8 cellular contexts compared by ENCODE assay signal in the genomic region with DNA sequence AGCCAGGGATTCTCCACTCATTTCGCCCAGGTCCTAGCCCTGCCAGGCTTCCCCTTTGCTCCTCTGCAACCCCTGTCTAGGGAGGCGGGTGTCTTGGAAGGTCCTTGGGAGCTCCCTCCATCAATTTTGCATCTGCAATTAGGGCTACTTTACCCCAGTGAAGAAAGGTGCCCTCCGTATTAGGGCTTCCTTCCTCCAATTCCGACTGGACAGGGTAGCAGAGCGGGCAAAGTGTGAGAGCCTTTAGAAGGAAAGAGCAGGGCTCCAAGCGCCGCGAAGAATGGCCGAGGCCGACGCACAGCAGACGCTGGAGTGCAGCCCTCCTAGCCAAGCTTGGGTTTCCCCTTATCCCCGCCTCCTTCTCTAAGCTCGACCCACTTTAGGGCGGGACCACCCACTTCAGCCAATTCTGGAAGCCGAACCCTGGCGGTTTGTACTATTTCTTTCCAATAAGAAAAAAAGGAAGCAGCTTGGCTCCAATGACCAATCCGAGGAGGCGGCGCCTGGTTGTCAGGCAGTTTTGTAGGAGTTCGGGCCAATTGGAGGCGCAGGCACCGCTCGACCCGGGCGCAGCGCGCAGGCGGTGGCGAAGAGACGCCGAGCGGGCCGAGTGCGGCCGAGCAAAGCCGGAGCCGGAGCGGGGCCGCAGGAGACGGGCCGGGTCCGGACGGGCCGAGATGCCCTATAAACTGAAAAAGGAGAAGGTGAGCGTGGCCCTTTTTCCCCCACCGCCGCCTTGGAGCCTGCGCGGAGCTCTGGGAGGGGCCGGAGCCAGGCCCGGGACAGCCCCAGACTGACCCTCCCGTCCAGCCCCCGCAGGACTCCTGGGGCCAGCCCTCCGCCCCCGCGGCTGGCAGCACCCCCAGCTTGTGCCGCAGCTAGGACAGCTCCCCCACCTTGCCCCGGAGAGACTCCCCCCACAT. TPM values are rescaled to one million over a fixed set of nuclear protein-coding genes. Genes with fewer than 3 reads are reported as not detected.
DNase-seq lines count a peak whose midpoint lies in the region; ATAC-seq and TF ChIP-seq lines count a peak whose summit lies in the region.

A gene (plus strand): TSS at position 570 of the 923 bp plus-strand sequence. CDS start 108 bp downstream, at position 678.

- H3K4me3 ChIP-seq in OCI-LY3 (ENCODE audit: low read length) = peak within 1 kb of the TSS; percentile 90

- H3K36me3 ChIP-seq in OCI-LY3 (replicated peaks; ENCODE audit: low read depth, low read length) = peaks cover 18% of the 10 kb centered on the region

- H3K4me1 Mint-ChIP-seq in endothelial cell (ENCODE audit: unreplicated experiment) (peaks cover 42% of the 10 kb centered on the region), mesothelial cell of epicardium (peaks cover 34% of the 10 kb centered on the region)

- H2AFZ ChIP-seq in OCI-LY3 (ENCODE audit: low read depth, low read length) = peak within 1 kb of the TSS; percentile 90

- H3K9ac ChIP-seq in OCI-LY3 (ENCODE audit: low read length) = peak within 1 kb of the TSS; percentile 93

- H3K27me3 Mint-ChIP-seq in endothelial cell (ENCODE audit: unreplicated experiment) = peaks cover 11% of the 10 kb centered on the region
- H3K27me3 Mint-ChIP-seq in mesothelial cell of epicardium (ENCODE audit: low read depth) = no peaks in the 10 kb centered on the region

- peaks cover 16% of the 10 kb centered on the region for H3K4me1 ChIP-seq in OCI-LY3 (ENCODE audit: low read length)

- H3K27ac ChIP-seq in OCI-LY3 (ENCODE audit: low read length) = peak within 1 kb of the TSS; percentile 40

- H3K4me2 ChIP-seq in OCI-LY3 (ENCODE audit: low read length) = peak within 1 kb of the TSS; percentile 97

- peak; percentile 90 for ATAC-seq in GM21515 (IDR thresholded peaks at IDR 0.05; ENCODE audit: unreplicated experiment)

- H3K79me2 ChIP-seq in OCI-LY3 (ENCODE audit: low read length) = peaks cover 23% of the 10 kb centered on the region

- H3K4me3 Mint-ChIP-seq in endothelial cell (ENCODE audit: unreplicated experiment) (peak within 1 kb of the TSS; percentile 91), mesothelial cell of epicardium (peak within 1 kb of the TSS; percentile 84)

- no peaks in the 10 kb centered on the region for H3K27me3 ChIP-seq in OCI-LY3 (ENCODE audit: low read depth, low read length)

- H4K20me1 ChIP-seq in OCI-LY3 (ENCODE audit: insufficient read depth, low read length) = 0 out of 2 replicates have a peak, but pooled peaks cover 4% of the 10 kb centered on the region

- peak; percentile 96 for DNase-seq in D341Med (ENCODE audit: low spot score)
- DNase-seq in HuH-7 (ENCODE audit: low spot score) = peak; percentile 92
- DNase-seq in activated CD8-positive, alpha-beta memory T cell treated with anti-CD3 and anti-CD28 coated beads, Interleukin-2, amount 50 U/mL, for 48 hours = peak; percentile 93
- peak; percentile 93 for DNase-seq in endothelial cell (ENCODE audit: low spot score)
- peak; percentile 93 to 96 for DNase-seq in mesothelial cell of epicardium (ENCODE audit: low spot score in 2 of 2, unreplicated experiment in 2 of 2)
- DNase-seq in stimulated activated CD8-positive, alpha-beta memory T cell treated with anti-CD3 and anti-CD28 coated beads, Interleukin-15, amount 100 ng/mL, for 48 hours (ENCODE audit: low read depth in 2 of 2) = peak; percentile 94 to 95

- no peaks in the 10 kb centered on the region for H3K9me3 ChIP-seq in OCI-LY3 (ENCODE audit: insufficient read depth, low read length)

- H3K9me3 Mint-ChIP-seq in endothelial cell (ENCODE audit: unreplicated experiment) = no peaks in the 10 kb centered on the region
- H3K9me3 Mint-ChIP-seq in mesothelial cell of epicardium = no peaks in the 10 kb centered on the region

- no peak for TF ChIP-seq CTCF in OCI-LY3 (IDR thresholded peaks at IDR 0.05; ENCODE audit: low read depth, low read length)
- no peak for TF ChIP-seq CTCF in endothelial cell (IDR thresholded peaks at IDR 0.05; ENCODE audit: unreplicated experiment)
- TF ChIP-seq CTCF in mesothelial cell of epicardium (IDR thresholded peaks at IDR 0.05; ENCODE audit: unreplicated experiment) = no peak

- peaks cover 27% of the 10 kb centered on the region for H3K36me3 Mint-ChIP-seq in endothelial cell (ENCODE audit: low read depth, unreplicated experiment)
- H3K36me3 Mint-ChIP-seq in mesothelial cell of epicardium = peaks cover 3% of the 10 kb centered on the region

- H3K27ac Mint-ChIP-seq in endothelial cell (ENCODE audit: unreplicated experiment) = peak within 1 kb of the TSS; percentile 80
- H3K27ac Mint-ChIP-seq in mesothelial cell of epicardium = peak within 1 kb of the TSS; percentile 94

RNA-seq across cellular contexts. Expression of the gene that starts here (rescaled TPM):
- total RNA-seq in endothelial cell (ENCODE audit: unreplicated experiment) (58.0 TPM), mesothelial cell of epicardium (45.1 to 46.3 TPM (median 46.2 TPM) in 3 replicates)

Comparison
In these comparisons a context has a peak if more than half of its experiments do, and no peak if none do; other contexts are left out.
1. Peak in every context shown above with its lines: DNase-seq, ATAC-seq, H3K4me3 ChIP-seq and H3K27ac ChIP-seq.